ENCODE assay signal across 9 cellular contexts in the genomic region with DNA sequence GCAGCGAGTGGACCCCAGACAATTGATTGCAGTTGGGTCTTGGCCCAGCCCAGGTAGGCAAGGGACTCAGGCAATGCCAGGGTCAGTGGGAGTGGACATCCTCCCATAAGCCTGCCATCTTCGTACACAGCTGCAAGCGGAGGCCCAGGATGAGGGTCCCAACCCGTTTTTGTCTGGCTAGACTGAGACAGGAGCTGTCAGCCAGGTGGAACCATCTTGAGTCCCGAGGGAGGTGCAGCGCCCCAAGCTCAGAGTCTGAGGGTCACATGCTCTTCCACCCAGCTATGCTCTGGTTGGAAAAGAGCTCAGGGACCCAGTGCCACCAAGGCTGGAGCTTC. TPM values are rescaled to one million over a fixed set of nuclear protein-coding genes. Genes with fewer than 3 reads are reported as not detected.
DNase-seq lines count a peak whose midpoint lies in the region; ATAC-seq and TF ChIP-seq lines count a peak whose summit lies in the region.
"Had no signal": no experiment of that assay in that cellular context is flagged by ENCODE, and none has a peak within 500 bp of the region (broad histone marks: within the 10 kb centered on the region; RNA-seq: fewer than 3 reads in every experiment).

No MANE protein-coding gene starts in this region.

- peaks cover 6% of the 10 kb centered on the region for H3K4me1 Mint-ChIP-seq in activated naive CD4-positive, alpha-beta T cell treated with anti-CD3 and anti-CD28 coated beads, Interleukin-2, amount 10 ng/mL, durations not matched to agents 7 days and 5 days
- H3K4me1 Mint-ChIP-seq: activated naive CD4-positive, alpha-beta T cell treated with anti-CD3 and anti-CD28 coated beads, Interleukin-2, amount 50 U/mL, for 24 hours had no signal

- H3K9me3 ChIP-seq in MM.1S (replicated peaks; ENCODE audit: insufficient read depth, low read length) = no peaks in the 10 kb centered on the region
- no peaks in the 10 kb centered on the region for H3K9me3 ChIP-seq in gastroesophageal sphincter

- no peaks in the 10 kb centered on the region for H3F3A ChIP-seq in MM.1S (ENCODE audit: insufficient read depth, low read length)

- TF ChIP-seq EP300 in gastroesophageal sphincter (IDR thresholded peaks at IDR 0.05) = no peak

- H3K4me1 ChIP-seq in MM.1S (ENCODE audit: low read length) (peaks cover 3% of the 10 kb centered on the region; the same call in 1 of the 2 replicates), gastroesophageal sphincter (peaks cover 0 to 59% (median 28%) of the 10 kb centered on the region in 3 donors)

- ATAC-seq in GM19395 (IDR thresholded peaks at IDR 0.05; ENCODE audit: unreplicated experiment) (peak; percentile 14), gastroesophageal sphincter (peak; percentile 3)

- H3K9me3 Mint-ChIP-seq in activated naive CD4-positive, alpha-beta T cell treated with anti-CD3 and anti-CD28 coated beads, Interleukin-2, amount 10 ng/mL, durations not matched to agents 7 days and 5 days = no peaks in the 10 kb centered on the region
- H3K9me3 Mint-ChIP-seq: activated naive CD4-positive, alpha-beta T cell treated with anti-CD3 and anti-CD28 coated beads, Interleukin-2, amount 50 U/mL, for 24 hours had no signal

- CTCF ChIA-PET in activated naive CD4-positive, alpha-beta T cell treated with anti-CD3 and anti-CD28 coated beads, Interleukin-2, amount 10 ng/mL, durations not matched to agents 7 days and 5 days (lab: Charles Lee) = interaction anchor here (0.5 to 2.1 kb wide), 30 partner anchors 8 to 470 kb away, joined by 3 to 9 read pairs (median 4); a partner anchor contains a TSS

- DNase-seq in MM.1S = no peak
- DNase-seq in SIG-M5 treated with dmso at 0.1 percent for 504 hours (lab: John Stamatoyannopoulos, UW; ENCODE audit: unreplicated experiment) = no peak
- DNase-seq in activated naive CD4-positive, alpha-beta T cell treated with anti-CD3 and anti-CD28 coated beads, Interleukin-2, amount 10 ng/mL, durations not matched to agents 7 days and 5 days = no peak
- DNase-seq in NCI-H510A (lab: John Stamatoyannopoulos, UW) = no peak
- no peak for DNase-seq in epidermal melanocyte (ENCODE audit: insufficient read length, low spot score)

- no peaks in the 10 kb centered on the region for H4K20me1 ChIP-seq in MM.1S (ENCODE audit: insufficient read depth, low read length)

- H3K27me3 ChIP-seq in MM.1S (replicated peaks; ENCODE audit: insufficient read depth, low read length) (no peaks in the 10 kb centered on the region), gastroesophageal sphincter (no peaks in the 10 kb centered on the region)

- WGBS in gastroesophageal sphincter (ENCODE audit: low coverage in 1 of 2), 2 donors = no CpG with 5 or more reads among the region's 6 CpGs

- TF ChIP-seq CTCF in MM.1S (IDR thresholded peaks at IDR 0.05; ENCODE audit: low read length) = no peak
- TF ChIP-seq CTCF in gastroesophageal sphincter (IDR thresholded peaks at IDR 0.05) = no peak

- H3K4me3 ChIP-seq in MM.1S (ENCODE audit: low read length) (no peak overlapping the region), gastroesophageal sphincter (peak overlapping the region in 1 of 2 donors; percentile 20), skin epidermis (no peak overlapping the region)

- no peaks in the 10 kb centered on the region for H3K27me3 Mint-ChIP-seq in activated naive CD4-positive, alpha-beta T cell treated with anti-CD3 and anti-CD28 coated beads, Interleukin-2, amount 10 ng/mL, durations not matched to agents 7 days and 5 days
- H3K27me3 Mint-ChIP-seq: activated naive CD4-positive, alpha-beta T cell treated with anti-CD3 and anti-CD28 coated beads, Interleukin-2, amount 50 U/mL, for 24 hours had no signal

- H3K27ac Mint-ChIP-seq in activated naive CD4-positive, alpha-beta T cell treated with anti-CD3 and anti-CD28 coated beads, Interleukin-2, amount 10 ng/mL, durations not matched to agents 7 days and 5 days = no peak overlapping the region
- H3K27ac Mint-ChIP-seq: activated naive CD4-positive, alpha-beta T cell treated with anti-CD3 and anti-CD28 coated beads, Interleukin-2, amount 50 U/mL, for 24 hours had no signal

- H3K9ac ChIP-seq in MM.1S (ENCODE audit: low read length) = no peak overlapping the region

- no peaks in the 10 kb centered on the region for H3K79me2 ChIP-seq in MM.1S (ENCODE audit: low read length)

- H3K36me3 ChIP-seq in MM.1S (replicated peaks; ENCODE audit: insufficient read depth, low read length) (no peaks in the 10 kb centered on the region), gastroesophageal sphincter (no peaks in the 10 kb centered on the region)

- no peaks in the 10 kb centered on the region for H3K36me3 Mint-ChIP-seq in activated naive CD4-positive, alpha-beta T cell treated with anti-CD3 and anti-CD28 coated beads, Interleukin-2, amount 10 ng/mL, durations not matched to agents 7 days and 5 days
- H3K36me3 Mint-ChIP-seq: activated naive CD4-positive, alpha-beta T cell treated with anti-CD3 and anti-CD28 coated beads, Interleukin-2, amount 50 U/mL, for 24 hours had no signal

- no peak for TF ChIP-seq POLR2A in gastroesophageal sphincter (IDR thresholded peaks at IDR 0.05)

- H3K4me2 ChIP-seq in MM.1S (ENCODE audit: low read depth, low read length) = peak overlapping the region; percentile 20; the same call in 1 of the 2 replicates

- peak overlapping the region; percentile 73; the same call in 1 of the 2 replicates for H2AFZ ChIP-seq in MM.1S (ENCODE audit: low read length)

- H3K27ac ChIP-seq in MM.1S (ENCODE audit: low read length) (no peak overlapping the region), gastroesophageal sphincter (peak overlapping the region in 3 of 4 donors; percentile 74 to 82 (median 79)), skin epidermis (peak overlapping the region in 14 of 21 experiments; percentile 3 to 67 (median 35))

- no peaks in the 10 kb centered on the region for H3K9me2 ChIP-seq in MM.1S (replicated peaks; ENCODE audit: insufficient read depth, low read length)

- H3K4me3 Mint-ChIP-seq in activated naive CD4-positive, alpha-beta T cell treated with anti-CD3 and anti-CD28 coated beads, Interleukin-2, amount 10 ng/mL, durations not matched to agents 7 days and 5 days = no peak overlapping the region
- H3K4me3 Mint-ChIP-seq: activated naive CD4-positive, alpha-beta T cell treated with anti-CD3 and anti-CD28 coated beads, Interleukin-2, amount 50 U/mL, for 24 hours had no signal

RNA-seq across cellular contexts. Expression of a gene that starts 22.6 kb away (rescaled TPM):
- 10 to 100 TPM; 44.5 to 52.8 (median 48.1) TPM for total RNA-seq in gastroesophageal sphincter

RNA-seq across cellular contexts. Expression of a gene that starts 53.9 kb away (rescaled TPM):
- total RNA-seq in gastroesophageal sphincter = 10 to 100 TPM; 19.0 to 32.5 (median 21.1) TPM
